In genomic region chr3:115779011-115779410, GRCh38 we compare ENCODE assay signal across 8 cellular contexts.
"Had no signal": no experiment of that assay in that cellular context is flagged by ENCODE, and none has a peak within 500 bp of the region (broad histone marks: within the 10 kb centered on the region; RNA-seq: fewer than 3 reads in every experiment).

No MANE protein-coding gene starts in this region.

- FAIRE-seq: G401.6, GM12878, GM12891, GM12892, GM18507, GM19239 had no signal

- H3K4me3 ChIP-seq: GM12878 had no signal

- DNase-seq: GDM1, GF-D8 had no signal

- ATAC-seq: GM12878 had no signal
